In genomic region chr14:103667671-103668070, GRCh38 we compare ENCODE assay signal across 26 cellular contexts.
"Had no signal": no experiment of that assay in that cellular context is flagged by ENCODE, and none has a peak within 500 bp of the region (broad histone marks: within the 10 kb centered on the region; RNA-seq: fewer than 3 reads in every experiment).

No MANE protein-coding gene starts in this region.

- H3K4me3 Mint-ChIP-seq: activated B cell treated with CpG ODN at 0.5 μM for 24 hours; activated CD4-positive, alpha-beta memory T cell treated with anti-CD3 and anti-CD28 coated beads, Interleukin-2, amount 10 ng/mL, durations not matched to agents 7 days and 5 days; activated CD4-positive, alpha-beta T cell treated with anti-CD3 and anti-CD28 coated beads, Interleukin-2, amount 10 ng/mL, durations not matched to agents 7 days and 5 days; activated naive CD8-positive, alpha-beta T cell; T-helper 17 cell; T-helper 2 cell treated with Interferon-gamma antibody and Interleukin-4, amounts not matched to agents 5 μg/mL and 100 μg/mL, for 36 hours had no signal

- H3K4me1 Mint-ChIP-seq: activated B cell treated with CpG ODN at 0.5 μM for 24 hours; activated CD4-positive, alpha-beta T cell treated with anti-CD3 and anti-CD28 coated beads, Interleukin-2, amount 10 ng/mL, durations not matched to agents 7 days and 5 days had no signal

- H3K4me1 ChIP-seq: body of pancreas, colonic mucosa had no signal

- H3K9me3 ChIP-seq: body of pancreas, colonic mucosa, esophagus squamous epithelium had no signal

- H3K27ac ChIP-seq: body of pancreas, colonic mucosa, epithelial cell of prostate, esophagus squamous epithelium, WERI-Rb-1 had no signal

- DNase-seq: activated B cell treated with CpG ODN at 0.5 μM for 24 hours; activated CD4-positive, alpha-beta memory T cell treated with anti-CD3 and anti-CD28 coated beads, Interleukin-2, amount 10 ng/mL, durations not matched to agents 7 days and 5 days; activated CD4-positive, alpha-beta T cell treated with anti-CD3 and anti-CD28 coated beads, Interleukin-2, amount 10 ng/mL, durations not matched to agents 7 days and 5 days; activated CD4-positive, alpha-beta T cell treated with anti-CD3 and anti-CD28 coated beads, Interleukin-2, amount 50 U/mL, for 4 hours; activated effector memory CD4-positive, alpha-beta T cell treated with Interleukin-2 at 50 U/mL for 16 hours; activated gamma-delta T cell treated with Interleukin-2 at 50 U/mL for 16 hours; activated naive CD4-positive, alpha-beta T cell treated with anti-CD3 and anti-CD28 coated beads, Interleukin-2, amount 50 U/mL, for 16 hours; activated naive CD4-positive, alpha-beta T cell treated with Interleukin-2 at 50 U/mL for 16 hours; activated T-cell treated with anti-CD3 and anti-CD28 coated beads, Interleukin-2, amount 50 U/mL, for 1 hour; amniotic stem cell; anterior cingulate cortex; body of pancreas; caudate nucleus; colonic mucosa; effector CD8-positive, alpha-beta T cell; esophagus squamous epithelium; foreskin fibroblast; head of caudate nucleus; T-helper 1 cell; T-helper 17 cell; T1000; WERI-Rb-1 had no signal

- H3K27ac Mint-ChIP-seq: activated B cell treated with CpG ODN at 0.5 μM for 24 hours; activated CD4-positive, alpha-beta memory T cell treated with anti-CD3 and anti-CD28 coated beads, Interleukin-2, amount 10 ng/mL, durations not matched to agents 7 days and 5 days; activated CD4-positive, alpha-beta T cell treated with anti-CD3 and anti-CD28 coated beads, Interleukin-2, amount 10 ng/mL, durations not matched to agents 7 days and 5 days; activated naive CD8-positive, alpha-beta T cell; T-helper 2 cell treated with Interferon-gamma antibody and Interleukin-4, amounts not matched to agents 5 μg/mL and 100 μg/mL, for 36 hours had no signal

- H3K9me3 Mint-ChIP-seq: activated B cell treated with CpG ODN at 0.5 μM for 24 hours; activated CD4-positive, alpha-beta memory T cell treated with anti-CD3 and anti-CD28 coated beads, Interleukin-2, amount 10 ng/mL, durations not matched to agents 7 days and 5 days; activated CD4-positive, alpha-beta T cell treated with anti-CD3 and anti-CD28 coated beads, Interleukin-2, amount 10 ng/mL, durations not matched to agents 7 days and 5 days; T-helper 2 cell treated with Interferon-gamma antibody and Interleukin-4, amounts not matched to agents 5 μg/mL and 100 μg/mL, for 36 hours had no signal

- H3K27me3 Mint-ChIP-seq: activated B cell treated with CpG ODN at 0.5 μM for 24 hours; activated CD4-positive, alpha-beta memory T cell treated with anti-CD3 and anti-CD28 coated beads, Interleukin-2, amount 10 ng/mL, durations not matched to agents 7 days and 5 days; activated CD4-positive, alpha-beta T cell treated with anti-CD3 and anti-CD28 coated beads, Interleukin-2, amount 10 ng/mL, durations not matched to agents 7 days and 5 days; activated naive CD8-positive, alpha-beta T cell; T-helper 17 cell had no signal

- H3K4me3 ChIP-seq: body of pancreas, colonic mucosa, esophagus squamous epithelium had no signal

- ATAC-seq: activated CD4-positive, CD25-positive, alpha-beta regulatory T cell treated with anti-CD3 and anti-CD28 coated beads, Interleukin-2, amount 50 U/mL, for 24 hours; body of pancreas; T-helper 17 cell had no signal

- H3K27me3 ChIP-seq: body of pancreas, colonic mucosa, esophagus squamous epithelium had no signal
